Comparison of ENCODE assay signal across 1 cellular context in the genomic region with DNA sequence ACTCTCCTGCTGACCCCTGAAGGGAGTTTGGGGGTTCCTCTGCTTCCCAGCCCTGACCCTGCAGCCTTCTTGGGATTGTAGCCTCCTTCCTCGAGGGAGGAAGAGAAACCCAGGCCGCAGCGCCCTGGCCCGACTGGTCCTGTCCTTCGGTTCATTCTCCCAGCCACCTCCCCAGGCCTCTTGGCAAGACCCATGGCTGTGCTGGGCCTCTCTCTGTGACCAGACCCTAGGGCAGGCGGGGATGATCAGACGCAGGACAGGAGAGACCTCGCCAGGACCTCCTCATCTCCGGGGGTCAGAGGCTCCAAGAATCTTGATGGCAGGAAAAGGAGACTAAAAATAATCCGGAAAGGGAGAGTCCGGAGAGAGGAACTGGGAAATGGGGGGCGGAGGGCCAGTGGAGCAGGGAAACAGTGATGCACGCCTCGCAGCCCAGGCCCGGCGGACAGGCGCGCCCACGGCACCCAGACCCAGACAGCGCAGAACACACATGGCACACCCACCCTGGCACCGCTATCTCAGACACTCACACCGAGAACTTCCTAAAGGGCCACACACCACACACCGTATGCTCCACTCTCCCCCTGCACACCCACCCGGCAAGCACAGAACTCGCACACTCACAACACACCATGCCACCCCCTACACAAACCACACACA.
TF ChIP-seq lines count a peak whose summit lies in the region.

No MANE protein-coding gene starts in this region.

TF ChIP-seq in SK-N-SH, 30 proteins besides CTCF, POLR2A, EP300 and RAD21 (continued from another document):
- no peak for TF ChIP-seq USF2 (IDR thresholded peaks at IDR 0.05; ENCODE audit: borderline replicate concordance, low read depth, low read length)
- TF ChIP-seq MXI1 (IDR thresholded peaks at IDR 0.05; ENCODE audit: low read depth, low read length), result no peak
- TF ChIP-seq MAX (IDR thresholded peaks at IDR 0.05; ENCODE audit: low read depth), result no peak
- no peak for TF ChIP-seq FOXJ3 (CRISPR knock-in tag; IDR thresholded peaks at IDR 0.05)
- TF ChIP-seq NFIC (IDR thresholded peaks at IDR 0.05; ENCODE audit: borderline replicate concordance), result no peak
- TF ChIP-seq TAF1 (IDR thresholded peaks at IDR 0.05; ENCODE audit: borderline replicate concordance, low read depth, low read length), result no peak
- no peak for TF ChIP-seq GABPA (IDR thresholded peaks at IDR 0.05; ENCODE audit: low read depth)
- no peak for TF ChIP-seq ZBTB33 (IDR thresholded peaks at IDR 0.05; ENCODE audit: borderline replicate concordance, low read depth)
- no peak for TF ChIP-seq TCF12 (IDR thresholded peaks at IDR 0.05)
- TF ChIP-seq RCOR1 (IDR thresholded peaks at IDR 0.05; ENCODE audit: low read length), result no peak
- TF ChIP-seq TEAD4 (IDR thresholded peaks at IDR 0.05; ENCODE audit: borderline replicate concordance, insufficient read depth), result no peak
- TF ChIP-seq ELF1 (IDR thresholded peaks at IDR 0.05), result no peak
- TF ChIP-seq, protein P1, sequence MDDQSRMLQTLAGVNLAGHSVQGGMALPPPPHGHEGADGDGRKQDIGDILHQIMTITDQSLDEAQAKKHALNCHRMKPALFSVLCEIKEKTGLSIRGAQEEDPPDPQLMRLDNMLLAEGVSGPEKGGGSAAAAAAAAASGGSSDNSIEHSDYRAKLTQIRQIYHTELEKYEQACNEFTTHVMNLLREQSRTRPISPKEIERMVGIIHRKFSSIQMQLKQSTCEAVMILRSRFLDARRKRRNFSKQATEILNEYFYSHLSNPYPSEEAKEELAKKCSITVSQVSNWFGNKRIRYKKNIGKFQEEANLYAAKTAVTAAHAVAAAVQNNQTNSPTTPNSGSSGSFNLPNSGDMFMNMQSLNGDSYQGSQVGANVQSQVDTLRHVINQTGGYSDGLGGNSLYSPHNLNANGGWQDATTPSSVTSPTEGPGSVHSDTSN (IDR thresholded peaks at IDR 0.05), result no peak
